Comparison of ENCODE assay signal across 11 cellular contexts in genomic region chr6:17583811-17584210, GRCh38. TPM values are rescaled to one million over a fixed set of nuclear protein-coding genes. Genes with fewer than 3 reads are reported as not detected.
A peak's percentile ranks its signal among the peaks of the same experiment; 100 is the strongest.
DNase-seq lines count a peak whose midpoint lies in the region; ATAC-seq, FAIRE-seq and TF ChIP-seq lines count a peak whose summit lies in the region.
"Had no signal": no experiment of that assay in that cellular context is flagged by ENCODE, and none has a peak within 500 bp of the region (broad histone marks: within the 10 kb centered on the region; RNA-seq: fewer than 3 reads in every experiment).

No MANE protein-coding gene starts in this region.

- H3K9ac ChIP-seq in HCT116 (ENCODE audit: low read length) (no peak overlapping the region), keratinocyte (ENCODE audit: control insufficient read depth, extremely low read depth, insufficient read depth, low read length) (no peak overlapping the region)

- H3K9me3 ChIP-seq in HCT116 (ENCODE audit: control insufficient read depth in 1 of 2, insufficient read depth in 1 of 2, low read depth in 1 of 2, low read length in 2 of 2) (no peaks in the 10 kb centered on the region), keratinocyte (ENCODE audit: control insufficient read depth, low read depth, low read length) (no peaks in the 10 kb centered on the region)

- BruUV-seq in HCT116 (replicated peaks; lab: Mats Ljungman, UMichigan) = no TSS peak

- H4K20me1 ChIP-seq in HCT116 (ENCODE audit: insufficient read depth) (no peaks in the 10 kb centered on the region), keratinocyte (ENCODE audit: control insufficient read depth, extremely low read depth, insufficient read depth, low read length) (no peaks in the 10 kb centered on the region)

- no peak; the same call in 1 of the 2 replicates for ATAC-seq in HCT116
- ATAC-seq in stimulated activated effector memory CD8-positive, alpha-beta T cell treated with anti-CD3 and anti-CD28 coated beads, Interleukin-12 subunit alpha, Interleukin-12 subunit beta, amount 100 ng/mL, for 72 hours = peak; percentile 53

- POLR2A ChIA-PET in HCT116 (lab: Charles Lee) = no interaction called here

- H3K4me3 ChIP-seq in HCT116 (replicated peaks in 1 of 2; ENCODE audit: low read depth in 1 of 2, low read length in 2 of 2) (no peak overlapping the region), keratinocyte (ENCODE audit: control insufficient read depth in 2 of 3, extremely low read depth in 1 of 3, insufficient read depth in 2 of 3, low read depth in 1 of 3, low read length in 3 of 3) (peak overlapping the region in 1 of 3 experiments; percentile 6)

- H3K27me3 ChIP-seq in HCT116 (ENCODE audit: insufficient read depth, low read length) (no peaks in the 10 kb centered on the region), keratinocyte (ENCODE audit: control insufficient read depth, extremely low read depth, insufficient read depth, low read length) (no peaks in the 10 kb centered on the region)

- H3K27ac Mint-ChIP-seq in stimulated activated effector memory CD8-positive, alpha-beta T cell treated with anti-CD3 and anti-CD28 coated beads, Interleukin-12 subunit alpha, Interleukin-12 subunit beta, amount 100 ng/mL, for 72 hours = no peak overlapping the region
- H3K27ac Mint-ChIP-seq: H9 had no signal

- RAD21 ChIA-PET in HCT116 (lab: Charles Lee; ENCODE audit: low non-redundant PET in 1 of 2, low total read pairs in 2 of 2, uncharacterized antibody in 2 of 2, unreplicated experiment in 2 of 2) = interaction anchor here (0.6 to 0.7 kb wide), 2 partner anchors 79 to 427 kb away, joined by 3 to 4 read pairs; no protein-coding TSS in a partner anchor

- no peaks in the 10 kb centered on the region for H3K9me2 ChIP-seq in HCT116 (ENCODE audit: insufficient read depth)

- TF ChIP-seq CTCF in HCT116 (IDR thresholded peaks at IDR 0.05 in 2 of 3, conservative IDR thresholded peaks at IDR 0.05 in 1 of 3; ENCODE audit: borderline replicate concordance in 1 of 3, insufficient read depth in 1 of 3, low read depth in 2 of 3, low read length in 2 of 3) = no peak
- no peak for TF ChIP-seq CTCF in keratinocyte (optimal IDR thresholded peaks at IDR 0.05 in 1 of 3, IDR thresholded peaks at IDR 0.05 in 1 of 3, conservative IDR thresholded peaks at IDR 0.05 in 1 of 3; ENCODE audit: extremely low read depth in 1 of 3, insufficient read depth in 2 of 3, low read length in 3 of 3)

- H3K27ac ChIP-seq in HCT116 (ENCODE audit: low read depth, low read length) = no peak overlapping the region
- no peak overlapping the region for H3K27ac ChIP-seq in keratinocyte (ENCODE audit: control insufficient read depth, insufficient read depth, low read length)

- H3K9me3 Mint-ChIP-seq in stimulated activated effector memory CD8-positive, alpha-beta T cell treated with anti-CD3 and anti-CD28 coated beads, Interleukin-12 subunit alpha, Interleukin-12 subunit beta, amount 100 ng/mL, for 72 hours = no peaks in the 10 kb centered on the region

- no peak for DNase-seq in HCT116 (ENCODE audit: low read depth, low spot score)
- peak; percentile 27 for DNase-seq in amniotic epithelial cell (ENCODE audit: low read depth)
- DNase-seq in keratinocyte (ENCODE audit: low read depth, low spot score) = no peak
- no peak for DNase-seq in stimulated activated effector memory CD8-positive, alpha-beta T cell treated with anti-CD3 and anti-CD28 coated beads, Interleukin-12 subunit alpha, Interleukin-12 subunit beta, amount 100 ng/mL, for 72 hours (ENCODE audit: low spot score in 2 of 2)
- no peak for DNase-seq in SW480 (ENCODE audit: low spot score)
- no peak for DNase-seq in stimulated activated CD8-positive, alpha-beta memory T cell treated with anti-CD3 and anti-CD28 coated beads, Interleukin-4, amount 100 ng/mL, for 48 hours
- DNase-seq in activated gamma-delta T cell treated with Interleukin-2 at 50 U/mL for 16 hours = no peak
- DNase-seq in NCI-H1105 (lab: John Stamatoyannopoulos, UW) = no peak
- DNase-seq: activated gamma-delta T cell, H9 had no signal

- peaks cover 0 to 7% of the 10 kb centered on the region in 2 experiments; a peak in 3 of 4 replicates for H3K4me1 ChIP-seq in HCT116 (ENCODE audit: control insufficient read depth in 1 of 2, insufficient read depth in 2 of 2, low read length in 2 of 2)
- no peaks in the 10 kb centered on the region for H3K4me1 ChIP-seq in keratinocyte (ENCODE audit: control insufficient read depth, extremely low read depth, insufficient read depth, low read length)

- TF ChIP-seq RAD21 in HCT116 (IDR thresholded peaks at IDR 0.05; ENCODE audit: low read depth) = no peak

- H3K4me2 ChIP-seq in HCT116 (ENCODE audit: low read length) (no peak overlapping the region; the same call in 1 of the 2 replicates), keratinocyte (ENCODE audit: control insufficient read depth, extremely low read depth, insufficient read depth, low read depth, low read length) (peak overlapping the region; percentile 12)

- H3K36me3 ChIP-seq in HCT116 (ENCODE audit: control insufficient read depth in 1 of 2, insufficient read depth in 2 of 2, low read length in 2 of 2) (no peaks in the 10 kb centered on the region), keratinocyte (ENCODE audit: control insufficient read depth in 2 of 2, extremely low read depth in 1 of 2, insufficient read depth in 2 of 2, low read length in 2 of 2) (no peaks in the 10 kb centered on the region)

- CTCF ChIA-PET in HCT116 (lab: Charles Lee) = interaction anchor here (0.6 to 1.7 kb wide), 15 partner anchors 9 to 427 kb away, joined by 3 to 18 read pairs (median 4); no protein-coding TSS in a partner anchor

- no peaks in the 10 kb centered on the region for H3K36me3 Mint-ChIP-seq in stimulated activated effector memory CD8-positive, alpha-beta T cell treated with anti-CD3 and anti-CD28 coated beads, Interleukin-12 subunit alpha, Interleukin-12 subunit beta, amount 100 ng/mL, for 72 hours
- H3K36me3 Mint-ChIP-seq: IgD-negative memory B cell had no signal

- dilution Hi-C loops in keratinocyte (cut with MboI; ENCODE audit: extremely low pct_ligation_motif_present, low sequenced_read_pairs) = loop anchor here (25.0 kb wide), 1 partner anchor 422 kb away; no protein-coding TSS in a partner anchor

- peaks cover 9% of the 10 kb centered on the region for H3K4me1 Mint-ChIP-seq in stimulated activated effector memory CD8-positive, alpha-beta T cell treated with anti-CD3 and anti-CD28 coated beads, Interleukin-12 subunit alpha, Interleukin-12 subunit beta, amount 100 ng/mL, for 72 hours

- H3K4me3 Mint-ChIP-seq in stimulated activated effector memory CD8-positive, alpha-beta T cell treated with anti-CD3 and anti-CD28 coated beads, Interleukin-12 subunit alpha, Interleukin-12 subunit beta, amount 100 ng/mL, for 72 hours = no peak overlapping the region
- H3K4me3 Mint-ChIP-seq: IgD-negative memory B cell had no signal

- no peak for TF ChIP-seq POLR2A in HCT116 (IDR thresholded peaks at IDR 0.05; ENCODE audit: borderline replicate concordance, extremely low read depth, insufficient read depth, insufficient read length)

- intact Hi-C loops in HCT116 (cut with micrococcal nuclease) = loop anchor here (1.0 to 10.0 kb wide), 5 partner anchors 221 to 918 kb away; no protein-coding TSS in a partner anchor

- H2AFZ ChIP-seq in HCT116 (ENCODE audit: low read depth, low read length, poor library complexity, severe bottlenecking) = peak overlapping the region; percentile 80
- H2AFZ ChIP-seq in keratinocyte (ENCODE audit: control insufficient read depth, low read length) = peak overlapping the region; percentile 20

- H3K79me2 ChIP-seq in HCT116 (ENCODE audit: insufficient read depth, low read length) (no peaks in the 10 kb centered on the region), keratinocyte (ENCODE audit: control insufficient read depth, insufficient read depth, low read length) (no peaks in the 10 kb centered on the region)

- no peaks in the 10 kb centered on the region for H3K9me1 ChIP-seq in keratinocyte (ENCODE audit: control insufficient read depth, extremely low read depth, insufficient read depth, low read length)

- FAIRE-seq in keratinocyte (lab: Jason Lieb, UNC) = no peak

TF ChIP-seq in HCT116, 20 proteins besides CTCF, POLR2A, EP300 and RAD21 (continues in another document):
- TF ChIP-seq SRF (IDR thresholded peaks at IDR 0.05; ENCODE audit: low read depth) (peak; percentile 31; the same call in 1 of the 2 replicates), TCF7L2 (IDR thresholded peaks at IDR 0.05; ENCODE audit: borderline replicate concordance, extremely low read depth, insufficient read depth, insufficient read length) (no peak), EZH2 (IDR thresholded peaks at IDR 0.05) (no peak), SIN3A (IDR thresholded peaks at IDR 0.05; ENCODE audit: low read depth) (no peak), JUND (IDR thresholded peaks at IDR 0.05) (no peak), FOSL1 (IDR thresholded peaks at IDR 0.05; ENCODE audit: low read depth) (no peak), ELF1 (IDR thresholded peaks at IDR 0.05; ENCODE audit: borderline replicate concordance, low read depth) (no peak), CBX3 (IDR thresholded peaks at IDR 0.05; ENCODE audit: low read depth) (no peak), YY1 (IDR thresholded peaks at IDR 0.05; ENCODE audit: extremely low read depth, insufficient replicate concordance, low read depth, low read length) (no peak), ZNF274 (IDR thresholded peaks at IDR 0.05; ENCODE audit: low read depth, low read length) (no peak)

RNA-seq across cellular contexts. Expression of gene FAM8A1, which starts 16.3 kb away (rescaled TPM):
- total RNA-seq in HCT116 (2021; ENCODE audit: unreplicated experiment) = 13.4 TPM
- 3.7 and 4.8 TPM in 2 replicates for polyA plus RNA-seq in HCT116 (2012)
- 4.2 to 9.1 TPM (median 8.4 TPM) in 3 replicates for polyA plus RNA-seq in keratinocyte
- 1.9 TPM for polyA plus RNA-seq in keratinocyte (2011; ENCODE audit: low read depth)
- polyA plus RNA-seq in keratinocyte (2011; cell fraction: cytosol; rRNA removed) = 4.0 and 8.3 TPM in 2 replicates
- polyA plus RNA-seq in keratinocyte (2011; cell fraction: nucleus; rRNA removed) = 7.4 and 10.3 TPM in 2 replicates
- polyA plus RNA-seq in keratinocyte (2012; ENCODE audit: low replicate concordance) = 5.4 and 10.5 TPM in 2 replicates
- 0.98 to 4.6 TPM (median 2.6 TPM) in 3 replicates for polyA minus RNA-seq in keratinocyte
- polyA minus RNA-seq in keratinocyte (2011; cell fraction: cytosol; rRNA and poly(A)+ RNA removed) = 5.4 TPM
- 5.5 and 7.8 TPM in 2 replicates for polyA minus RNA-seq in keratinocyte (2011; cell fraction: nucleus; rRNA and poly(A)+ RNA removed)
